In the genomic region with DNA sequence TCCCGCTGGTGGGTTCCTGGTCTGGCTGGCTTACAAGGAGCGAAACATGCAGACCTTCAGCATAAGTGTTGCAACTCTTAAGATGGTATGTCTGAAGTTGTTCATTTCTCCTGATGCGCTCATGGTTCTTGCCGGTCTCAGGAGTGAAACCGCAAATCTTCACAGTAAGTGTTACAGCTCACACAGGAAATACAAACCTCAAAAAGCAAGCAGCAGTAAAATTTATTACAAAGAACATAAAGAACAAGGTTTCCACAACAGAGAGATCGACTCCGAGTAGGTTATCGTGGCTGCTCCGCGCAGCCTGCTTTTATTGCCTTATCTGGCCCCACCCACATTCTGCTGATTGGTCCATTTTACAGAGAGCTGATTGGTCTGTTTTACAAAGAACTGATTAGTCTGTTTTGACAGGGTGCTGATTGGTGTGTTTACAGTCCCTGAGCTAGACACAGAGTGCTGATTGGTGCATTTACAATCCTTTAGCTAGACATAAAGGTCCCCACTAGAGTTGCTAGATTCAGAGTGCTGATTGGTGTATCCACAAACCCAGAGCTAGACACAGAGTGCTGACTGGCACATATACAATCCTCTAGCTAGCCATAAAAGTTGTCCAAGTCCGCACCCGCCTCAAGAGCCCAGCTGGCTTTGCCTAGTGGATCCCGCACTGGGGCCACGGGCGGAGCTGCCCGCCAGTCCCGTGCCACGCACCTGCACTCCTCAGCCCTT, we compare ENCODE assay signal across 8 cellular contexts.
DNase-seq lines count a peak whose midpoint lies in the region; ATAC-seq lines count a peak whose summit lies in the region.

No MANE protein-coding gene starts in this region.

- H3K9me3 ChIP-seq in KOPT-K1 (ENCODE audit: insufficient read depth, low read length, poor library complexity, severe bottlenecking) = peaks cover 18% of the 10 kb centered on the region

- peaks cover 7% of the 10 kb centered on the region for H3K36me3 Mint-ChIP-seq in activated naive CD8-positive, alpha-beta T cell treated with anti-CD3 and anti-CD28 coated beads, Interleukin-2, amount 50 U/mL, for 24 hours (ENCODE audit: low read depth)

- H3K4me1 Mint-ChIP-seq in activated naive CD8-positive, alpha-beta T cell treated with anti-CD3 and anti-CD28 coated beads, Interleukin-2, amount 50 U/mL, for 24 hours = peaks cover 39% of the 10 kb centered on the region

- H3K27me3 Mint-ChIP-seq in activated naive CD8-positive, alpha-beta T cell treated with anti-CD3 and anti-CD28 coated beads, Interleukin-2, amount 50 U/mL, for 24 hours = peaks cover 8% of the 10 kb centered on the region

- peak; percentile 7 to 35 (median 14) for DNase-seq in activated CD4-positive, CD25-positive, alpha-beta regulatory T cell (lab: John Stamatoyannopoulos, UW)
- DNase-seq in activated naive CD8-positive, alpha-beta T cell treated with anti-CD3 and anti-CD28 coated beads, Interleukin-2, amount 50 U/mL, for 24 hours = peak; percentile 67
- peak; percentile 32 for DNase-seq in stimulated activated CD8-positive, alpha-beta memory T cell treated with anti-CD3 and anti-CD28 coated beads, Interleukin-15, amount 100 ng/mL, for 1 hour (ENCODE audit: low read depth)
- DNase-seq in EL = no peak
- no peak for DNase-seq in NCI-H1694 (lab: John Stamatoyannopoulos, UW)

- H3K4me3 Mint-ChIP-seq in activated naive CD8-positive, alpha-beta T cell treated with anti-CD3 and anti-CD28 coated beads, Interleukin-2, amount 50 U/mL, for 24 hours = peak overlapping the region; percentile 73

- peak; percentile 62 for ATAC-seq in activated naive CD8-positive, alpha-beta T cell treated with anti-CD3 and anti-CD28 coated beads, Interleukin-2, amount 50 U/mL, for 24 hours
- no peak for ATAC-seq in HG03196 (IDR thresholded peaks at IDR 0.05; ENCODE audit: unreplicated experiment)
- ATAC-seq in HG03521 (IDR thresholded peaks at IDR 0.05; ENCODE audit: unreplicated experiment) = no peak

- H3K27ac ChIP-seq in KOPT-K1 (ENCODE audit: low read depth, low read length, poor library complexity, severe bottlenecking) = peak overlapping the region; percentile 11

- H3K9me3 Mint-ChIP-seq in activated naive CD8-positive, alpha-beta T cell treated with anti-CD3 and anti-CD28 coated beads, Interleukin-2, amount 50 U/mL, for 24 hours = peaks cover 11% of the 10 kb centered on the region

- H3K36me3 ChIP-seq in KOPT-K1 (ENCODE audit: insufficient read depth, low read length) = no peaks in the 10 kb centered on the region

- H3K27ac Mint-ChIP-seq in activated naive CD8-positive, alpha-beta T cell treated with anti-CD3 and anti-CD28 coated beads, Interleukin-2, amount 50 U/mL, for 24 hours = peak overlapping the region; percentile 80

Comparison
In these comparisons a context has a peak if more than half of its experiments do, and no peak if none do; other contexts are left out.
1. DNase-seq: peak in activated CD4-positive, CD25-positive, alpha-beta regulatory T cell (4 of 4), activated naive CD8-positive, alpha-beta T cell treated with anti-CD3 and anti-CD28 coated beads, Interleukin-2, amount 50 U/mL, for 24 hours (single experiment) and stimulated activated CD8-positive, alpha-beta memory T cell treated with anti-CD3 and anti-CD28 coated beads, Interleukin-15, amount 100 ng/mL, for 1 hour (single experiment); none in EL (single experiment) and NCI-H1694 (single experiment).